In the genomic region with DNA sequence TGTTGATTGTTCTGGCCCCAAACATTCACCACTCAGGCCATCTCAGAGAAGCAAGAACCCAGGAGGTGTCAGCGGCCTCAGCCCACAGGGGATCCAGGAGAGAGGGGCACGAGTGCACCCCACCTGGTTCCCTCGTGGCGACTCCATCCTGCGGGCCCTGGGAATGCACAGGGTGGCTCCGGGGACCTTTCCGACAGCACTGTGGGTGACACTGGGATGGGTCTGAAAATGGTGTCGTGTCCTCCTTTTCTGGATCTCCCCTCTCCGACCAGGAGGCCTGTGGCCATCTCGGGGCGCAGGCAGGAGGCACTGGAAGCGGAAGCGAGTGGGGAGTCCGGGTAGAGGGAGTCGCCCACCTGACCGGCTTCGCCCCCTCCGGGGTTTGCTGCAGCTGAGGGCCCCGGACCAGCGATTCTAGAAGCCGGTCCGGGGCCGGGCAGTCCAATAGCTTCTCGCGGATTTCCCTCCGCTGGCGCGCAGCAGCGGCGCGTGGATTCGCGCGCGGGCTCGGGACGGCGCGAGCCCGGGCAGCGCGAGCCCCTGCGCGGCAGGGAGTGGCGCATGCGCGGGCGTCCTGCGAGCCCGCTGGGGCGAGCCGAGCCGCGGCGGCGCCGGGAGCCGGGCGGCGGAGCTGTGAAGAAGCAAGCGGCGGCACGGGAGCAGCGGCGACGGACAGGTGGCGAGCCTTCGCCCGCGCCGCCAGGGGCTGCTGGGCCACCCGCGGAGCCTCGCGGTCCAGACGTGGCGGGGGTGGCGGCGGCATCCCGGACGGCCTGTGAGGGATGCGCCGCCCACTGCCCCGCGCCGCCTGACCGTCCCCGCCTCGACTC, we compare ENCODE assay signal across 8 cellular contexts. TPM values are rescaled to one million over a fixed set of nuclear protein-coding genes. Genes with fewer than 3 reads are reported as not detected.
DNase-seq lines count a peak whose midpoint lies in the region; ATAC-seq and TF ChIP-seq lines count a peak whose summit lies in the region.

A gene with protein sequence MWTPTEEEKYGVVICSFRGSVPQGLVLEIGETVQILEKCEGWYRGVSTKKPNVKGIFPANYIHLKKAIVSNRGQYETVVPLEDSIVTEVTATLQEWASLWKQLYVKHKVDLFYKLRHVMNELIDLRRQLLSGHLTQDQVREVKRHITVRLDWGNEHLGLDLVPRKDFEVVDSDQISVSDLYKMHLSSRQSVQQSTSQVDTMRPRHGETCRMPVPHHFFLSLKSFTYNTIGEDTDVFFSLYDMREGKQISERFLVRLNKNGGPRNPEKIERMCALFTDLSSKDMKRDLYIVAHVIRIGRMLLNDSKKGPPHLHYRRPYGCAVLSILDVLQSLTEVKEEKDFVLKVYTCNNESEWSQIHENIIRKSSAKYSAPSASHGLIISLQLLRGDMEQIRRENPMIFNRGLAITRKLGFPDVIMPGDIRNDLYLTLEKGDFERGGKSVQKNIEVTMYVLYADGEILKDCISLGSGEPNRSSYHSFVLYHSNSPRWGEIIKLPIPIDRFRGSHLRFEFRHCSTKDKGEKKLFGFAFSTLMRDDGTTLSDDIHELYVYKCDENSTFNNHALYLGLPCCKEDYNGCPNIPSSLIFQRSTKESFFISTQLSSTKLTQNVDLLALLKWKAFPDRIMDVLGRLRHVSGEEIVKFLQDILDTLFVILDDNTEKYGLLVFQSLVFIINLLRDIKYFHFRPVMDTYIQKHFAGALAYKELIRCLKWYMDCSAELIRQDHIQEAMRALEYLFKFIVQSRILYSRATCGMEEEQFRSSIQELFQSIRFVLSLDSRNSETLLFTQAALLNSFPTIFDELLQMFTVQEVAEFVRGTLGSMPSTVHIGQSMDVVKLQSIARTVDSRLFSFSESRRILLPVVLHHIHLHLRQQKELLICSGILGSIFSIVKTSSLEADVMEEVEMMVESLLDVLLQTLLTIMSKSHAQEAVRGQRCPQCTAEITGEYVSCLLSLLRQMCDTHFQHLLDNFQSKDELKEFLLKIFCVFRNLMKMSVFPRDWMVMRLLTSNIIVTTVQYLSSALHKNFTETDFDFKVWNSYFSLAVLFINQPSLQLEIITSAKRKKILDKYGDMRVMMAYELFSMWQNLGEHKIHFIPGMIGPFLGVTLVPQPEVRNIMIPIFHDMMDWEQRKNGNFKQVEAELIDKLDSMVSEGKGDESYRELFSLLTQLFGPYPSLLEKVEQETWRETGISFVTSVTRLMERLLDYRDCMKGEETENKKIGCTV (N-terminal part only) (plus strand): TSS at position 579 of the 830 bp plus-strand sequence. CDS start 337 bp downstream, outside the sequence.

- no peaks in the 10 kb centered on the region for H3K9me2 ChIP-seq in DOHH2 (replicated peaks; ENCODE audit: control insufficient read depth, low read length)

- no peak for TF ChIP-seq CTCF in DOHH2 (IDR thresholded peaks at IDR 0.05; ENCODE audit: low read depth, low read length, poor library complexity, severe bottlenecking)
- no peak for TF ChIP-seq CTCF in ascending aorta (IDR thresholded peaks at IDR 0.05)

- no peaks in the 10 kb centered on the region for H3F3A ChIP-seq in DOHH2 (ENCODE audit: control insufficient read depth, insufficient read depth)

- ATAC-seq in HG03045 (IDR thresholded peaks at IDR 0.05; ENCODE audit: unreplicated experiment) (peak; percentile 66), sciatic nerve (peak; percentile 92)

- H3K79me2 ChIP-seq in DOHH2 (ENCODE audit: control insufficient read depth, low read length), result no peaks in the 10 kb centered on the region

- intact Hi-C loops in ascending aorta (cut with DNase I), result loop anchor here (2.0 to 10.0 kb wide), 2 partner anchors 58 to 700 kb away; a partner anchor contains a TSS
- intact Hi-C loops in sciatic nerve (cut with DNase I), result no loop called here

- H3K4me2 ChIP-seq in DOHH2 (ENCODE audit: low read length), result peak within 1 kb of the TSS; percentile 31; the same call in 1 of the 2 replicates

- H3K4me3 ChIP-seq in DOHH2 (ENCODE audit: low read length) (peak within 1 kb of the TSS; percentile 28; the same call in 1 of the 2 replicates), ascending aorta (peak within 1 kb of the TSS; percentile 67)

- H3K4me1 ChIP-seq in DOHH2 (ENCODE audit: control insufficient read depth, low read length) (no peaks in the 10 kb centered on the region), ascending aorta (no peaks in the 10 kb centered on the region)

- H3K27me3 ChIP-seq in DOHH2 (ENCODE audit: control insufficient read depth, low read length) (peaks cover 53% of the 10 kb centered on the region), ascending aorta (no peaks in the 10 kb centered on the region)

- no peaks in the 10 kb centered on the region for H4K20me1 ChIP-seq in DOHH2 (ENCODE audit: control insufficient read depth, insufficient read depth, low read depth, low read length)

- no peaks in the 10 kb centered on the region for H3K36me3 ChIP-seq in DOHH2 (ENCODE audit: control insufficient read depth, low read length)
- H3K36me3 ChIP-seq in ascending aorta, result no peaks in the 10 kb centered on the region

- H3K27ac ChIP-seq in DOHH2 (ENCODE audit: low read depth, low read length) (no peak within 1 kb of the TSS), ascending aorta (no peak within 1 kb of the TSS)

- H3K9me3 ChIP-seq in DOHH2 (ENCODE audit: control insufficient read depth, insufficient read depth, low read length), result no peaks in the 10 kb centered on the region
- H3K9me3 ChIP-seq in ascending aorta, result no peaks in the 10 kb centered on the region

- DNase-seq in T-helper 1 cell (peak; percentile 36 to 69 (median 51)), ascending aorta (ENCODE audit: low spot score in 2 of 2) (peak in 1 of 2 donors; percentile 73), hippocampal formation (lab: John Stamatoyannopoulos, UW) (peak; percentile 32 to 73), sciatic nerve (ENCODE audit: low spot score) (peak; percentile 65), NCI-H2107 treated with DMSO at 0.1 percent for 48 hours (lab: John Stamatoyannopoulos, UW; ENCODE audit: unreplicated experiment) (no peak), cerebellar nuclear complex (lab: John Stamatoyannopoulos, UW) (no peak)

RNA-seq across cellular contexts. Expression of the gene that starts here (rescaled TPM):
- total RNA-seq in ascending aorta, result 3.9 TPM
- 6.2 TPM for total RNA-seq in sciatic nerve

Comparison
In these comparisons a context has a peak if more than half of its experiments do, and no peak if none do; other contexts are left out.
1. DNase-seq: peak in T-helper 1 cell (5 of 5), hippocampal formation (2 of 2) and sciatic nerve (single experiment); none in NCI-H2107 treated with DMSO at 0.1 percent for 48 hours (single experiment) and cerebellar nuclear complex (0 of 2).